Comparison of ENCODE assay signal across 1 cellular context in genomic region chr20:53869466-53870258, GRCh38.
A peak's percentile ranks its signal among the peaks of the same experiment; 100 is the strongest.
TF ChIP-seq lines count a peak whose summit lies in the region.

No MANE protein-coding gene starts in this region.

TF ChIP-seq in GM12878, 131 proteins besides CTCF, POLR2A, EP300 and RAD21 (continued from another document and continues in another):
- TF ChIP-seq, protein P1, sequence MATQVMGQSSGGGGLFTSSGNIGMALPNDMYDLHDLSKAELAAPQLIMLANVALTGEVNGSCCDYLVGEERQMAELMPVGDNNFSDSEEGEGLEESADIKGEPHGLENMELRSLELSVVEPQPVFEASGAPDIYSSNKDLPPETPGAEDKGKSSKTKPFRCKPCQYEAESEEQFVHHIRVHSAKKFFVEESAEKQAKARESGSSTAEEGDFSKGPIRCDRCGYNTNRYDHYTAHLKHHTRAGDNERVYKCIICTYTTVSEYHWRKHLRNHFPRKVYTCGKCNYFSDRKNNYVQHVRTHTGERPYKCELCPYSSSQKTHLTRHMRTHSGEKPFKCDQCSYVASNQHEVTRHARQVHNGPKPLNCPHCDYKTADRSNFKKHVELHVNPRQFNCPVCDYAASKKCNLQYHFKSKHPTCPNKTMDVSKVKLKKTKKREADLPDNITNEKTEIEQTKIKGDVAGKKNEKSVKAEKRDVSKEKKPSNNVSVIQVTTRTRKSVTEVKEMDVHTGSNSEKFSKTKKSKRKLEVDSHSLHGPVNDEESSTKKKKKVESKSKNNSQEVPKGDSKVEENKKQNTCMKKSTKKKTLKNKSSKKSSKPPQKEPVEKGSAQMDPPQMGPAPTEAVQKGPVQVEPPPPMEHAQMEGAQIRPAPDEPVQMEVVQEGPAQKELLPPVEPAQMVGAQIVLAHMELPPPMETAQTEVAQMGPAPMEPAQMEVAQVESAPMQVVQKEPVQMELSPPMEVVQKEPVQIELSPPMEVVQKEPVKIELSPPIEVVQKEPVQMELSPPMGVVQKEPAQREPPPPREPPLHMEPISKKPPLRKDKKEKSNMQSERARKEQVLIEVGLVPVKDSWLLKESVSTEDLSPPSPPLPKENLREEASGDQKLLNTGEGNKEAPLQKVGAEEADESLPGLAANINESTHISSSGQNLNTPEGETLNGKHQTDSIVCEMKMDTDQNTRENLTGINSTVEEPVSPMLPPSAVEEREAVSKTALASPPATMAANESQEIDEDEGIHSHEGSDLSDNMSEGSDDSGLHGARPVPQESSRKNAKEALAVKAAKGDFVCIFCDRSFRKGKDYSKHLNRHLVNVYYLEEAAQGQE (IDR thresholded peaks at IDR 0.05; ENCODE audit: low read depth, low read length), result no peak
- TF ChIP-seq, protein P2, sequence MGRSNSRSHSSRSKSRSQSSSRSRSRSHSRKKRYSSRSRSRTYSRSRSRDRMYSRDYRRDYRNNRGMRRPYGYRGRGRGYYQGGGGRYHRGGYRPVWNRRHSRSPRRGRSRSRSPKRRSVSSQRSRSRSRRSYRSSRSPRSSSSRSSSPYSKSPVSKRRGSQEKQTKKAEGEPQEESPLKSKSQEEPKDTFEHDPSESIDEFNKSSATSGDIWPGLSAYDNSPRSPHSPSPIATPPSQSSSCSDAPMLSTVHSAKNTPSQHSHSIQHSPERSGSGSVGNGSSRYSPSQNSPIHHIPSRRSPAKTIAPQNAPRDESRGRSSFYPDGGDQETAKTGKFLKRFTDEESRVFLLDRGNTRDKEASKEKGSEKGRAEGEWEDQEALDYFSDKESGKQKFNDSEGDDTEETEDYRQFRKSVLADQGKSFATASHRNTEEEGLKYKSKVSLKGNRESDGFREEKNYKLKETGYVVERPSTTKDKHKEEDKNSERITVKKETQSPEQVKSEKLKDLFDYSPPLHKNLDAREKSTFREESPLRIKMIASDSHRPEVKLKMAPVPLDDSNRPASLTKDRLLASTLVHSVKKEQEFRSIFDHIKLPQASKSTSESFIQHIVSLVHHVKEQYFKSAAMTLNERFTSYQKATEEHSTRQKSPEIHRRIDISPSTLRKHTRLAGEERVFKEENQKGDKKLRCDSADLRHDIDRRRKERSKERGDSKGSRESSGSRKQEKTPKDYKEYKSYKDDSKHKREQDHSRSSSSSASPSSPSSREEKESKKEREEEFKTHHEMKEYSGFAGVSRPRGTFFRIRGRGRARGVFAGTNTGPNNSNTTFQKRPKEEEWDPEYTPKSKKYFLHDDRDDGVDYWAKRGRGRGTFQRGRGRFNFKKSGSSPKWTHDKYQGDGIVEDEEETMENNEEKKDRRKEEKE (IDR thresholded peaks at IDR 0.05), result no peak
- no peak for TF ChIP-seq PBX3 (IDR thresholded peaks at IDR 0.05; ENCODE audit: insufficient replicate concordance, low read depth, low read length)
- TF ChIP-seq CHD1 (IDR thresholded peaks at IDR 0.05; ENCODE audit: low read depth, low read length), result no peak
- TF ChIP-seq NFYA (IDR thresholded peaks at IDR 0.05; ENCODE audit: borderline replicate concordance, low read depth, low read length), result no peak
- no peak for TF ChIP-seq SIX5 (IDR thresholded peaks at IDR 0.05; ENCODE audit: low read depth, low read length, severe bottlenecking)
- TF ChIP-seq ETV6 (conservative IDR thresholded peaks at IDR 0.05 in 1 of 2, IDR thresholded peaks at IDR 0.05 in 1 of 2; ENCODE audit: borderline replicate concordance in 1 of 2, low read depth in 1 of 2), result peak; percentile 74 to 99; a peak in 3 of 4 replicates
- no peak for TF ChIP-seq PRDM15 (CRISPR knock-in tag; IDR thresholded peaks at IDR 0.05)
- TF ChIP-seq RBBP5 (conservative IDR thresholded peaks at IDR 0.05), result no peak
- 0 out of 2 replicates have a peak, but pooled peaks have one; percentile 62 for TF ChIP-seq GATAD2B (conservative IDR thresholded peaks at IDR 0.05; ENCODE audit: low read depth)
- 0 out of 3 replicates have a peak, but pooled peaks have one; percentile 44 for TF ChIP-seq POU2F2 (IDR thresholded peaks at IDR 0.05; ENCODE audit: borderline replicate concordance, low read depth, low read length)
- TF ChIP-seq ZBED1 (IDR thresholded peaks at IDR 0.05; ENCODE audit: borderline replicate concordance), result peak; percentile 42; the same call in 1 of the 2 replicates
- TF ChIP-seq IRF5 (IDR thresholded peaks at IDR 0.05; ENCODE audit: borderline replicate concordance), result no peak
- peak; percentile 67; the same call in 1 of the 2 replicates for TF ChIP-seq ZBTB33 (IDR thresholded peaks at IDR 0.05)
- TF ChIP-seq JUNB (IDR thresholded peaks at IDR 0.05), result no peak
- TF ChIP-seq LARP7 (IDR thresholded peaks at IDR 0.05), result no peak
- TF ChIP-seq MYB (IDR thresholded peaks at IDR 0.05; ENCODE audit: borderline replicate concordance, low read depth, low read length), result no peak
- no peak for TF ChIP-seq MAX (IDR thresholded peaks at IDR 0.05; ENCODE audit: low read depth, low read length)
- no peak for TF ChIP-seq E2F8 (IDR thresholded peaks at IDR 0.05; ENCODE audit: low read depth, partially characterized antibody)
- no peak for TF ChIP-seq RFX5 (IDR thresholded peaks at IDR 0.05; ENCODE audit: low read depth, low read length)
- no peak for TF ChIP-seq BRCA1 (IDR thresholded peaks at IDR 0.05; ENCODE audit: low read depth, low read length)
- TF ChIP-seq MYC (IDR thresholded peaks at IDR 0.05; ENCODE audit: insufficient read depth, insufficient read length, insufficient replicate concordance, low read length, severe bottlenecking), result no peak
- peak; percentile 71; the same call in 1 of the 2 replicates for TF ChIP-seq IRF4 (IDR thresholded peaks at IDR 0.05; ENCODE audit: low read depth, low read length)
- peak; percentile 89 for TF ChIP-seq RB1 (IDR thresholded peaks at IDR 0.05; ENCODE audit: borderline replicate concordance)
- peak; percentile 64; the same call in 1 of the 2 replicates for TF ChIP-seq ZNF24 (IDR thresholded peaks at IDR 0.05)
- no peak for TF ChIP-seq NRF1 (conservative IDR thresholded peaks at IDR 0.05; ENCODE audit: low read depth, low read length)
- no peak for TF ChIP-seq ZNF622 (IDR thresholded peaks at IDR 0.05)
- no peak for TF ChIP-seq ZNF274 (IDR thresholded peaks at IDR 0.05; ENCODE audit: insufficient read depth, insufficient read length)
- peak; percentile 26; the same call in 1 of the 2 replicates for TF ChIP-seq MTA3 (IDR thresholded peaks at IDR 0.05; ENCODE audit: borderline replicate concordance, low read length)
- no peak for TF ChIP-seq SRF (IDR thresholded peaks at IDR 0.05; ENCODE audit: low read depth in 2 of 2, low read length in 2 of 2)
- TF ChIP-seq CREB1 (IDR thresholded peaks at IDR 0.05; ENCODE audit: low read depth), result 0 out of 2 replicates have a peak, but pooled peaks have one; percentile 20
- peak; percentile 68; the same call in 1 of the 2 replicates for TF ChIP-seq NFXL1 (IDR thresholded peaks at IDR 0.05; ENCODE audit: borderline replicate concordance)
- no peak; the same call in 1 of the 2 replicates for TF ChIP-seq STAT3 (IDR thresholded peaks at IDR 0.05; ENCODE audit: low read depth, low read length)
- TF ChIP-seq RELA (IDR thresholded peaks at IDR 0.05; ENCODE audit: borderline replicate concordance, partially characterized antibody), result peak; percentile 49
- TF ChIP-seq, protein P3, sequence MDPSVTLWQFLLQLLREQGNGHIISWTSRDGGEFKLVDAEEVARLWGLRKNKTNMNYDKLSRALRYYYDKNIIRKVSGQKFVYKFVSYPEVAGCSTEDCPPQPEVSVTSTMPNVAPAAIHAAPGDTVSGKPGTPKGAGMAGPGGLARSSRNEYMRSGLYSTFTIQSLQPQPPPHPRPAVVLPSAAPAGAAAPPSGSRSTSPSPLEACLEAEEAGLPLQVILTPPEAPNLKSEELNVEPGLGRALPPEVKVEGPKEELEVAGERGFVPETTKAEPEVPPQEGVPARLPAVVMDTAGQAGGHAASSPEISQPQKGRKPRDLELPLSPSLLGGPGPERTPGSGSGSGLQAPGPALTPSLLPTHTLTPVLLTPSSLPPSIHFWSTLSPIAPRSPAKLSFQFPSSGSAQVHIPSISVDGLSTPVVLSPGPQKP (IDR thresholded peaks at IDR 0.05; ENCODE audit: low read depth, low read length), result no peak
- TF ChIP-seq ATF7 (IDR thresholded peaks at IDR 0.05; ENCODE audit: low read depth), result peak; percentile 56; the same call in 1 of the 2 replicates
- TF ChIP-seq FOXK2 (IDR thresholded peaks at IDR 0.05), result no peak
- no peak; the same call in 1 of the 2 replicates for TF ChIP-seq ZNF217 (IDR thresholded peaks at IDR 0.05)
- TF ChIP-seq MXI1 (IDR thresholded peaks at IDR 0.05; ENCODE audit: low read depth, low read length), result peak; percentile 60; the same call in 1 of the 2 replicates
- TF ChIP-seq NFIC (IDR thresholded peaks at IDR 0.05; ENCODE audit: low read depth, low read length), result peak; percentile 87
- TF ChIP-seq SMAD5 (IDR thresholded peaks at IDR 0.05; ENCODE audit: low read depth), result no peak
- 0 out of 2 replicates have a peak, but pooled peaks have one; percentile 12 for TF ChIP-seq TCF12 (IDR thresholded peaks at IDR 0.05; ENCODE audit: low read depth, low read length)
- no peak for TF ChIP-seq EGR1 (IDR thresholded peaks at IDR 0.05; ENCODE audit: borderline replicate concordance in 1 of 2, low read depth in 2 of 2, low read length in 2 of 2)
- peak; percentile 94 for TF ChIP-seq SMARCA5 (IDR thresholded peaks at IDR 0.05)
- peak; percentile 28; the same call in 1 of the 2 replicates for TF ChIP-seq DPF2 (IDR thresholded peaks at IDR 0.05)
